7 cellular contexts compared by ENCODE assay signal in genomic region chr1:55522982-55523381, GRCh38.
"Had no signal": no experiment of that assay in that cellular context is flagged by ENCODE, and none has a peak within 500 bp of the region (broad histone marks: within the 10 kb centered on the region; RNA-seq: fewer than 3 reads in every experiment).

No MANE protein-coding gene starts in this region.

- H2AFZ ChIP-seq: GM23248 had no signal

- H3K4me2 ChIP-seq: KMS-11 had no signal

- ATAC-seq: HCT116 had no signal

- H3K9me3 ChIP-seq: HAP-1 had no signal

- H3K36me3 ChIP-seq: HAP-1 had no signal

- H3K9ac ChIP-seq: GM23248, KMS-11 had no signal

- H3K4me3 ChIP-seq: GM23248, HAP-1 had no signal

- DNase-seq: GM23248, GOT3, H7, KBM-7 had no signal

- H3K4me1 ChIP-seq: HAP-1 had no signal

- H3K27ac ChIP-seq: GM23248, KMS-11 had no signal
